ENCODE assay signal across 1 cellular context in genomic region chr7:37920619-37921339, GRCh38.
TF ChIP-seq lines count a peak whose summit lies in the region.

Gene EPDR1, plus strand, starts transcription at chr7:37920640. Its CDS starts 300 bp downstream, at chr7:37920940.

TF ChIP-seq in WTC11, 78 proteins besides CTCF, POLR2A, EP300 and RAD21 (continued from another document):
- TF ChIP-seq PRDM15 (CRISPR knock-in tag; IDR thresholded peaks at IDR 0.05): no peak
- TF ChIP-seq ETV6 (CRISPR knock-in tag; IDR thresholded peaks at IDR 0.05): peak; percentile 69; the same call in 1 of the 2 replicates
- no peak for TF ChIP-seq FOXK1 (CRISPR knock-in tag; IDR thresholded peaks at IDR 0.05)
- peak; percentile 87 for TF ChIP-seq HMGXB4 (CRISPR knock-in tag; IDR thresholded peaks at IDR 0.05)
- TF ChIP-seq ZNF671 (CRISPR knock-in tag; IDR thresholded peaks at IDR 0.05): no peak
- TF ChIP-seq ZSCAN18 (CRISPR knock-in tag; IDR thresholded peaks at IDR 0.05): no peak
- TF ChIP-seq ZNF281 (CRISPR knock-in tag; IDR thresholded peaks at IDR 0.05): no peak
- TF ChIP-seq ZNF532 (CRISPR knock-in tag; IDR thresholded peaks at IDR 0.05; ENCODE audit: borderline replicate concordance): no peak
- peak; percentile 73; the same call in 1 of the 2 replicates for TF ChIP-seq ESRRA (CRISPR knock-in tag; IDR thresholded peaks at IDR 0.05; ENCODE audit: borderline replicate concordance)
- TF ChIP-seq RELA (CRISPR knock-in tag; IDR thresholded peaks at IDR 0.05; ENCODE audit: borderline replicate concordance): no peak
- no peak for TF ChIP-seq NFE2L1 (CRISPR knock-in tag; IDR thresholded peaks at IDR 0.05)
- TF ChIP-seq NFYB (CRISPR knock-in tag; conservative IDR thresholded peaks at IDR 0.05; ENCODE audit: low read depth): no peak
- no peak for TF ChIP-seq CREM (CRISPR knock-in tag; IDR thresholded peaks at IDR 0.05)
- no peak; the same call in 1 of the 2 replicates for TF ChIP-seq ZBTB21 (CRISPR knock-in tag; IDR thresholded peaks at IDR 0.05; ENCODE audit: borderline replicate concordance)
- TF ChIP-seq ERG (CRISPR knock-in tag; IDR thresholded peaks at IDR 0.05): no peak
- no peak for TF ChIP-seq NR1H2 (CRISPR knock-in tag; IDR thresholded peaks at IDR 0.05)
- no peak for TF ChIP-seq PREB (CRISPR knock-in tag; IDR thresholded peaks at IDR 0.05; ENCODE audit: borderline replicate concordance)
- TF ChIP-seq ZNF121 (CRISPR knock-in tag; IDR thresholded peaks at IDR 0.05): no peak
- TF ChIP-seq PRRX2 (CRISPR knock-in tag; IDR thresholded peaks at IDR 0.05): no peak
- TF ChIP-seq EMX1 (CRISPR knock-in tag; IDR thresholded peaks at IDR 0.05): no peak
- peak; percentile 76; the same call in 1 of the 2 replicates for TF ChIP-seq ZBTB43 (CRISPR knock-in tag; IDR thresholded peaks at IDR 0.05)
- no peak; the same call in 1 of the 2 replicates for TF ChIP-seq SP1 (CRISPR knock-in tag; conservative IDR thresholded peaks at IDR 0.05)
- no peak for TF ChIP-seq ELF4 (CRISPR knock-in tag; IDR thresholded peaks at IDR 0.05; ENCODE audit: low read depth)
- TF ChIP-seq TCF7 (CRISPR knock-in tag; IDR thresholded peaks at IDR 0.05; ENCODE audit: low read depth): 0 out of 2 replicates have a peak, but pooled peaks have one; percentile 46
- no peak for TF ChIP-seq JUN (CRISPR knock-in tag; IDR thresholded peaks at IDR 0.05)
- TF ChIP-seq USF1 (CRISPR knock-in tag; IDR thresholded peaks at IDR 0.05): no peak
- no peak for TF ChIP-seq ZNF138 (CRISPR knock-in tag; conservative IDR thresholded peaks at IDR 0.05)
- TF ChIP-seq ZNF425 (CRISPR knock-in tag; conservative IDR thresholded peaks at IDR 0.05): no peak
- TF ChIP-seq ZMAT4 (CRISPR knock-in tag; IDR thresholded peaks at IDR 0.05): no peak
- TF ChIP-seq ZNF317 (CRISPR knock-in tag; IDR thresholded peaks at IDR 0.05; ENCODE audit: borderline replicate concordance, low read depth): no peak
- peak; percentile 84 for TF ChIP-seq FOXP1 (CRISPR knock-in tag; IDR thresholded peaks at IDR 0.05; ENCODE audit: borderline replicate concordance)
